Comparison of ENCODE assay signal across 20 cellular contexts in genomic region chr5:72814104-72814503, GRCh38.
"Had no signal": no experiment of that assay in that cellular context is flagged by ENCODE, and none has a peak within 500 bp of the region (broad histone marks: within the 10 kb centered on the region; RNA-seq: fewer than 3 reads in every experiment).

No MANE protein-coding gene starts in this region.

- ATAC-seq: activated CD8-positive, alpha-beta memory T cell treated with anti-CD3 and anti-CD28 coated beads, Interleukin-2, amount 10 ng/mL, durations not matched to agents 7 days and 5 days had no signal

- H3K9me3 ChIP-seq: MG63 had no signal

- H3K36me3 ChIP-seq: MG63 had no signal

- H3K4me3 ChIP-seq: MG63, PC-9, SK-N-MC had no signal

- DNase-seq: activated B cell treated with CpG ODN at 0.5 μM for 24 hours; activated CD4-positive, alpha-beta T cell treated with anti-CD3 and anti-CD28 coated beads for 1 hour; activated CD4-positive, alpha-beta T cell treated with anti-CD3 and anti-CD28 coated beads, Interleukin-2, amount 10 ng/mL, durations not matched to agents 24 days and 14 days; activated CD4-positive, alpha-beta T cell treated with anti-CD3 and anti-CD28 coated beads, Interleukin-2, amount 50 U/mL, for 48 hours; activated CD8-positive, alpha-beta memory T cell treated with anti-CD3 and anti-CD28 coated beads, Interleukin-2, amount 10 ng/mL, durations not matched to agents 7 days and 5 days; activated effector memory CD4-positive, alpha-beta T cell treated with Interleukin-2 at 50 U/mL for 16 hours; activated naive CD4-positive, alpha-beta T cell; activated T-cell treated with anti-CD3 and anti-CD28 coated beads, Interleukin-2, amount 50 U/mL, for 24 hours; MG63; MV-4-11; NCI-H1092 treated with DMSO at 0.1 percent for 48 hours; NCI-H1417 treated with DMSO at 0.1 percent for 48 hours; NCI-H1694; NCI-H2029 treated with DMSO at 0.1 percent for 48 hours; NCI-H446; NCI-H748 treated with DMSO at 0.1 percent for 48 hours; PC-9; SIG-M5; SW 1271 had no signal

- H2AFZ ChIP-seq: PC-9 had no signal

- H3K27me3 ChIP-seq: MG63 had no signal

- H3K27ac ChIP-seq: PC-9, SK-N-MC had no signal
